15 cellular contexts compared by ENCODE assay signal in the genomic region with DNA sequence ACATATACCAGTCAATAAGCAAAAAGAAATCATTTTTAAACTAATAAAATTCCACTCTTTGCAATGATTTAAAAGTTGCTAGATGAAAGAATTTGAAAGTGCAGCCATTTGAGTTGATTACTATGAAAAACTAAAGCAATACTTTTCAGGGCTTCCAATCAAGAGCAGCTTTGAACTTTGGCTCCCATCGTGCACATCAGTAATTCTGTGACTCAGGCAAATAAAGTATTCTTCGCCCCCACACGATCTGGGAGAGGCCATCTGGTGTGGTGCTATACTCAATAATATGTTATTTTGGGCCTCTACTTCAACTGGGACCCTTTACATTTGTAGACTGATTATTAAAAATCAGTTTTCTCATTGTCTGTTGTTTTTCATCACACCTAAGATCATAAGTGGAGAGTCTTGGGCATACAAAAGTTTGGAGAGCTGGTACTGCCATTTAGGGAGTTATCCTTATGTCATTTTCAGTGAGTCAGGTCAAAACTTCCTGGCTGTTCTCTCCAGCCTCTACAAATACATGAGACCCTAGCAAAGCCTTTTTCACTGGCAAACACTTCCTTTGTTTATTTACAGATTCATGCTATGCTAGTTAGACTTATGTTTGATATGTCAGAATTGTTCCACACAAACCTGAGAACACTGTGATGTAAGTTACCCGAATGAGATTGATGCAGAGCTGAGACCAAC. TPM values are rescaled to one million over a fixed set of nuclear protein-coding genes. Genes with fewer than 3 reads are reported as not detected.
A peak's percentile ranks its signal among the peaks of the same experiment; 100 is the strongest.
DNase-seq lines count a peak whose midpoint lies in the region; ATAC-seq and TF ChIP-seq lines count a peak whose summit lies in the region.
"Had no signal": no experiment of that assay in that cellular context is flagged by ENCODE, and none has a peak within 500 bp of the region (broad histone marks: within the 10 kb centered on the region; RNA-seq: fewer than 3 reads in every experiment).

No MANE protein-coding gene starts in this region.

- no peak overlapping the region for H3K14ac ChIP-seq in H9 (ENCODE audit: insufficient read depth, low read length)

- H3K23me2 ChIP-seq in H9 (ENCODE audit: insufficient read length, low read depth, low read length, poor library complexity, severe bottlenecking) = no peaks in the 10 kb centered on the region

- H3K4me1 ChIP-seq in fibroblast of lung (ENCODE audit: control insufficient read depth, extremely low read depth, insufficient read depth, low read length) (no peaks in the 10 kb centered on the region), H9 (ENCODE audit: insufficient read depth, low read length) (no peaks in the 10 kb centered on the region; the same call in 1 of the 2 replicates)

- H3K27ac ChIP-seq in fibroblast of lung (ENCODE audit: insufficient read depth, low read length) (peak overlapping the region; percentile 16), H9 (ENCODE audit: insufficient read length, low read depth, low read length) (no peak overlapping the region)

- no peak overlapping the region; a peak in 1 of 7 replicates for H3K27ac Mint-ChIP-seq in H9
- H3K27ac Mint-ChIP-seq: GM23338, T-cell had no signal

- no peak overlapping the region for H3K4me3 ChIP-seq in MG63
- no peak overlapping the region for H3K4me3 ChIP-seq in fibroblast of lung (replicated peaks in 1 of 4; ENCODE audit: control extremely low read depth in 1 of 4, insufficient read depth in 1 of 4, low read depth in 3 of 4, low read length in 4 of 4)
- H3K4me3 ChIP-seq: GM23338 had no signal

- no peak overlapping the region for H4K8ac ChIP-seq in H9 (replicated peaks; ENCODE audit: insufficient read length, low read depth, low read length)

- H3K4me2 ChIP-seq in fibroblast of lung (ENCODE audit: extremely low read depth, insufficient read depth, low read length) (no peak overlapping the region), H9 (ENCODE audit: insufficient read depth, insufficient read length, low read length) (no peak overlapping the region)
- H3K4me2 ChIP-seq: GM23338 had no signal

- H3K56ac ChIP-seq in H9 (ENCODE audit: insufficient read length, low read depth, low read length) = no peak overlapping the region

- H3K27me3 ChIP-seq in MG63 = no peaks in the 10 kb centered on the region
- H3K27me3 ChIP-seq in fibroblast of lung (ENCODE audit: control insufficient read depth, insufficient read depth, low read length) = no peaks in the 10 kb centered on the region
- no peaks in the 10 kb centered on the region for H3K27me3 ChIP-seq in H9 (ENCODE audit: insufficient read depth, low read length)

- H2AFZ ChIP-seq in fibroblast of lung (ENCODE audit: low read length) (no peak overlapping the region), H9 (ENCODE audit: low read length) (no peak overlapping the region)
- H2AFZ ChIP-seq: GM23338 had no signal

- H2BK120ac ChIP-seq in H9 (ENCODE audit: low read depth, low read length, poor library complexity, severe bottlenecking) = no peak overlapping the region

- DNase-seq in GM03348 (ENCODE audit: low spot score) (peak; percentile 24), MG63 (peak; percentile 33), fibroblast of lung (ENCODE audit: low read depth in 2 of 2) (peak in 1 of 2 donors; percentile 15), NCI-H2107 (lab: John Stamatoyannopoulos, UW) (no peak), H9 (no peak), NCI-H1436 (lab: John Stamatoyannopoulos, UW) (no peak)
- DNase-seq: DMS79, Kasumi-1, MV-4-11, NCI-H1417 treated with DMSO at 0.1 percent for 48 hours, NCI-H2081, NCI-H345, T-cell had no signal

- TF ChIP-seq CTCF in fibroblast of lung (conservative IDR thresholded peaks at IDR 0.05 in 1 of 2, IDR thresholded peaks at IDR 0.05 in 1 of 2; ENCODE audit: low read depth in 1 of 2, low read length in 2 of 2) = no peak
- no peak for TF ChIP-seq CTCF in H9 (conservative IDR thresholded peaks at IDR 0.05)

- H3K18ac ChIP-seq in H9 (ENCODE audit: insufficient read length, low read depth, low read length) = no peak overlapping the region

- H4K5ac ChIP-seq in H9 (ENCODE audit: insufficient read length, low read depth, low read length) = no peak overlapping the region

- no peak overlapping the region for H3K9ac ChIP-seq in fibroblast of lung (ENCODE audit: insufficient read depth, low read length)
- no peak overlapping the region for H3K9ac ChIP-seq in H9 (ENCODE audit: extremely low read depth, insufficient read length, low read length)

- WGBS in H9 (ENCODE audit: extremely low coverage, insufficient read length, low lambda C conversion rate) = no CpG with 5 or more reads among the region's 4 CpGs

- no peak overlapping the region for H2BK20ac ChIP-seq in H9 (ENCODE audit: low read depth, low read length, poor library complexity, severe bottlenecking)

- H3K9me3 Mint-ChIP-seq in H9 = no peaks in the 10 kb centered on the region
- H3K9me3 Mint-ChIP-seq: GM23338, T-cell had no signal

- H3T11ph ChIP-seq in H9 (ENCODE audit: low read length) = no peak overlapping the region

- no peak overlapping the region for H2BK12ac ChIP-seq in H9 (ENCODE audit: insufficient read length, low read depth, low read length)

- no peak overlapping the region for H4K91ac ChIP-seq in H9 (ENCODE audit: insufficient read length, low read depth, low read length)

- no peak overlapping the region for H2AK5ac ChIP-seq in H9 (ENCODE audit: insufficient read length, low read length)

- H3K4me3 Mint-ChIP-seq in H9 = no peak overlapping the region
- H3K4me3 Mint-ChIP-seq: GM23338, T-cell had no signal

- H3K36me3 Mint-ChIP-seq in H9 (ENCODE audit: insufficient read depth in 1 of 3, low read depth in 3 of 3) = no peaks in the 10 kb centered on the region; a peak in 1 of 7 replicates
- H3K36me3 Mint-ChIP-seq: T-cell had no signal

- H3K79me2 ChIP-seq in fibroblast of lung (ENCODE audit: control insufficient read depth, insufficient read depth, low read length) = no peaks in the 10 kb centered on the region
- no peaks in the 10 kb centered on the region for H3K79me2 ChIP-seq in H9 (ENCODE audit: insufficient read depth, low read length)

- no peak overlapping the region for H3K4ac ChIP-seq in H9 (ENCODE audit: low read depth, low read length)

- H3K36me3 ChIP-seq in MG63 (no peaks in the 10 kb centered on the region), fibroblast of lung (ENCODE audit: control insufficient read depth, insufficient read depth, low read length) (no peaks in the 10 kb centered on the region)

- H2BK5ac ChIP-seq in H9 (ENCODE audit: insufficient read length, low read length) = no peak overlapping the region

- peaks cover 8 to 11% of the 10 kb centered on the region in 2 experiments for H3K4me1 Mint-ChIP-seq in H9

- no peaks in the 10 kb centered on the region for H3K79me1 ChIP-seq in H9 (ENCODE audit: insufficient read depth, low read depth, low read length, poor library complexity, severe bottlenecking)

- H4K20me1 ChIP-seq in fibroblast of lung (ENCODE audit: control insufficient read depth, extremely low read depth, insufficient read depth, low read length) = no peaks in the 10 kb centered on the region
- no peaks in the 10 kb centered on the region for H4K20me1 ChIP-seq in H9 (ENCODE audit: control insufficient read depth, insufficient read depth, insufficient read length)

- ATAC-seq in GM19035 (IDR thresholded peaks at IDR 0.05; ENCODE audit: unreplicated experiment) = no peak
- ATAC-seq: GM23338, T-cell had no signal

- no peak overlapping the region for H3K23ac ChIP-seq in H9 (ENCODE audit: insufficient read length, low read depth, low read length)

- H2BK15ac ChIP-seq in H9 (ENCODE audit: low read depth, low read length) = no peak overlapping the region

- H3K9me3 ChIP-seq in MG63 = peaks cover 2% of the 10 kb centered on the region; the same call in 1 of the 2 replicates
- no peaks in the 10 kb centered on the region for H3K9me3 ChIP-seq in fibroblast of lung (ENCODE audit: control insufficient read depth, insufficient read depth, low read depth, low read length)
- H3K9me3 ChIP-seq in H9 (ENCODE audit: control insufficient read depth, low read depth, low read length) = no peaks in the 10 kb centered on the region

- no peaks in the 10 kb centered on the region for H3K27me3 Mint-ChIP-seq in H9 (ENCODE audit: low read depth)

RNA-seq across cellular contexts. Expression of a gene that starts 20.3 kb away (rescaled TPM):
- 0.07 and 0.44 TPM in 2 replicates for total RNA-seq in MG63 (2014; rRNA removed; shearing (Covaris generic); ENCODE audit: low replicate concordance)
- 3.3 and 6.4 TPM in 2 replicates for total RNA-seq in fibroblast of lung
- polyA plus RNA-seq in fibroblast of lung = 10.8 and 14.2 TPM in 2 replicates
- 6.1 and 6.9 TPM in 2 replicates for polyA plus RNA-seq in fibroblast of lung (2012)
- 1.5 and 2.2 TPM in 2 replicates for polyA minus RNA-seq in fibroblast of lung (ENCODE audit: low replicate concordance)
- total RNA-seq in H9 (2021) = 2.1 TPM in 2 replicates

Comparison
In these comparisons a context has a peak if more than half of its experiments do, and no peak if none do; other contexts are left out.
1. DNase-seq: peak in GM03348 (single experiment) and MG63 (single experiment); none in NCI-H2107 (single experiment), H9 (single experiment) and NCI-H1436 (single experiment).